Comparison of ENCODE assay signal across 1 cellular context in genomic region chr2:231706731-231707624, GRCh38.
A peak's percentile ranks its signal among the peaks of the same experiment; 100 is the strongest.
TF ChIP-seq lines count a peak whose summit lies in the region.

No MANE protein-coding gene starts in this region.

TF ChIP-seq in HepG2, 621 proteins besides CTCF, POLR2A, EP300 and RAD21 (continued from another document and continues in another):
- TF ChIP-seq TRIM22 (IDR thresholded peaks at IDR 0.05), result no peak
- TF ChIP-seq TIGD3 (CRISPR knock-in tag; IDR thresholded peaks at IDR 0.05; ENCODE audit: borderline replicate concordance), result peak; percentile 3; the same call in 1 of the 2 replicates
- no peak for TF ChIP-seq ZNF235 (CRISPR knock-in tag; IDR thresholded peaks at IDR 0.05; ENCODE audit: borderline replicate concordance)
- TF ChIP-seq ZNF839 (CRISPR knock-in tag; IDR thresholded peaks at IDR 0.05; ENCODE audit: borderline replicate concordance), result 0 out of 2 replicates have a peak, but pooled peaks have one; percentile 8
- peak; percentile 6; the same call in 1 of the 2 replicates for TF ChIP-seq BHLHE40 (IDR thresholded peaks at IDR 0.05; ENCODE audit: low read length)
- TF ChIP-seq ZC3H13 (CRISPR knock-in tag; IDR thresholded peaks at IDR 0.05), result peak; percentile 76
- peak; percentile 59 for TF ChIP-seq SAP130 (CRISPR knock-in tag; IDR thresholded peaks at IDR 0.05; ENCODE audit: low read depth)
- no peak for TF ChIP-seq NKX3-1 (CRISPR knock-in tag; IDR thresholded peaks at IDR 0.05)
- TF ChIP-seq, protein P1, sequence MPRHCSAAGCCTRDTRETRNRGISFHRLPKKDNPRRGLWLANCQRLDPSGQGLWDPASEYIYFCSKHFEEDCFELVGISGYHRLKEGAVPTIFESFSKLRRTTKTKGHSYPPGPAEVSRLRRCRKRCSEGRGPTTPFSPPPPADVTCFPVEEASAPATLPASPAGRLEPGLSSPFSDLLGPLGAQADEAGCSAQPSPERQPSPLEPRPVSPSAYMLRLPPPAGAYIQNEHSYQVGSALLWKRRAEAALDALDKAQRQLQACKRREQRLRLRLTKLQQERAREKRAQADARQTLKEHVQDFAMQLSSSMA (CRISPR knock-in tag; IDR thresholded peaks at IDR 0.05), result peak; percentile 100
- TF ChIP-seq TOPORS (CRISPR knock-in tag; IDR thresholded peaks at IDR 0.05), result peak; percentile 25; the same call in 1 of the 2 replicates
- TF ChIP-seq NCOA2 (CRISPR knock-in tag; IDR thresholded peaks at IDR 0.05), result 0 out of 2 replicates have a peak, but pooled peaks have one; percentile 31
- TF ChIP-seq, protein P2, sequence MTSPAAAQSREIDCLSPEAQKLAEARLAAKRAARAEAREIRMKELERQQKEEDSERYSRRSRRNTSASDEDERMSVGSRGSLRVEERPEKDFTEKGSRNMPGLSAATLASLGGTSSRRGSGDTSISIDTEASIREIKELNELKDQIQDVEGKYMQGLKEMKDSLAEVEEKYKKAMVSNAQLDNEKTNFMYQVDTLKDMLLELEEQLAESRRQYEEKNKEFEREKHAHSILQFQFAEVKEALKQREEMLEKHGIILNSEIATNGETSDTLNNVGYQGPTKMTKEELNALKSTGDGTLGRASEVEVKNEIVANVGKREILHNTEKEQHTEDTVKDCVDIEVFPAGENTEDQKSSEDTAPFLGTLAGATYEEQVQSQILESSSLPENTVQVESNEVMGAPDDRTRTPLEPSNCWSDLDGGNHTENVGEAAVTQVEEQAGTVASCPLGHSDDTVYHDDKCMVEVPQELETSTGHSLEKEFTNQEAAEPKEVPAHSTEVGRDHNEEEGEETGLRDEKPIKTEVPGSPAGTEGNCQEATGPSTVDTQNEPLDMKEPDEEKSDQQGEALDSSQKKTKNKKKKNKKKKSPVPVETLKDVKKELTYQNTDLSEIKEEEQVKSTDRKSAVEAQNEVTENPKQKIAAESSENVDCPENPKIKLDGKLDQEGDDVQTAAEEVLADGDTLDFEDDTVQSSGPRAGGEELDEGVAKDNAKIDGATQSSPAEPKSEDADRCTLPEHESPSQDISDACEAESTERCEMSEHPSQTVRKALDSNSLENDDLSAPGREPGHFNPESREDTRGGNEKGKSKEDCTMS (CRISPR knock-in tag; conservative IDR thresholded peaks at IDR 0.05), result no peak
- TF ChIP-seq, protein P3, sequence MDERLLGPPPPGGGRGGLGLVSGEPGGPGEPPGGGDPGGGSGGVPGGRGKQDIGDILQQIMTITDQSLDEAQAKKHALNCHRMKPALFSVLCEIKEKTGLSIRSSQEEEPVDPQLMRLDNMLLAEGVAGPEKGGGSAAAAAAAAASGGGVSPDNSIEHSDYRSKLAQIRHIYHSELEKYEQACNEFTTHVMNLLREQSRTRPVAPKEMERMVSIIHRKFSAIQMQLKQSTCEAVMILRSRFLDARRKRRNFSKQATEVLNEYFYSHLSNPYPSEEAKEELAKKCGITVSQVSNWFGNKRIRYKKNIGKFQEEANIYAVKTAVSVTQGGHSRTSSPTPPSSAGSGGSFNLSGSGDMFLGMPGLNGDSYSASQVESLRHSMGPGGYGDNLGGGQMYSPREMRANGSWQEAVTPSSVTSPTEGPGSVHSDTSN (CRISPR knock-in tag; IDR thresholded peaks at IDR 0.05), result peak; percentile 95
- TF ChIP-seq ZNF180 (CRISPR knock-in tag; IDR thresholded peaks at IDR 0.05; ENCODE audit: borderline replicate concordance, low read depth), result no peak
- no peak for TF ChIP-seq LCORL (IDR thresholded peaks at IDR 0.05)
- TF ChIP-seq LCORL (CRISPR knock-in tag; IDR thresholded peaks at IDR 0.05), result peak; percentile 72
- peak; percentile 86; the same call in 1 of the 2 replicates for TF ChIP-seq ZNF788 (CRISPR knock-in tag; IDR thresholded peaks at IDR 0.05; ENCODE audit: borderline replicate concordance)
- peak; percentile 99 for TF ChIP-seq TAF1 (CRISPR knock-in tag; IDR thresholded peaks at IDR 0.05)
- no peak for TF ChIP-seq ADNP (CRISPR knock-in tag; IDR thresholded peaks at IDR 0.05)
- peak; percentile 86 for TF ChIP-seq CBFB (CRISPR knock-in tag; IDR thresholded peaks at IDR 0.05)
- TF ChIP-seq, protein P4, sequence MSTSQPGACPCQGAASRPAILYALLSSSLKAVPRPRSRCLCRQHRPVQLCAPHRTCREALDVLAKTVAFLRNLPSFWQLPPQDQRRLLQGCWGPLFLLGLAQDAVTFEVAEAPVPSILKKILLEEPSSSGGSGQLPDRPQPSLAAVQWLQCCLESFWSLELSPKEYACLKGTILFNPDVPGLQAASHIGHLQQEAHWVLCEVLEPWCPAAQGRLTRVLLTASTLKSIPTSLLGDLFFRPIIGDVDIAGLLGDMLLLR (CRISPR knock-in tag; IDR thresholded peaks at IDR 0.05), result peak; percentile 84
- no peak for TF ChIP-seq ZNF792 (CRISPR knock-in tag; IDR thresholded peaks at IDR 0.05)
- no peak for TF ChIP-seq ZNF546 (CRISPR knock-in tag; conservative IDR thresholded peaks at IDR 0.05)
- peak; percentile 78 for TF ChIP-seq ZEB1 (IDR thresholded peaks at IDR 0.05; ENCODE audit: insufficient replicate concordance, low read depth)
- no peak for TF ChIP-seq ZNF740 (CRISPR knock-in tag; IDR thresholded peaks at IDR 0.05)
- TF ChIP-seq ATF3 (CRISPR knock-in tag; IDR thresholded peaks at IDR 0.05), result no peak
- TF ChIP-seq ZNF318 (CRISPR knock-in tag; IDR thresholded peaks at IDR 0.05), result no peak
- TF ChIP-seq BCL3 (CRISPR knock-in tag; IDR thresholded peaks at IDR 0.05), result peak; percentile 8; the same call in 1 of the 2 replicates
- TF ChIP-seq MYPOP (CRISPR knock-in tag; IDR thresholded peaks at IDR 0.05), result peak; percentile 78
- TF ChIP-seq ZFP37 (CRISPR knock-in tag; IDR thresholded peaks at IDR 0.05; ENCODE audit: borderline replicate concordance), result no peak
- no peak for TF ChIP-seq ZNF513 (CRISPR knock-in tag; conservative IDR thresholded peaks at IDR 0.05)
- no peak; the same call in 1 of the 2 replicates for TF ChIP-seq BORCS8-MEF2B (CRISPR knock-in tag; IDR thresholded peaks at IDR 0.05)
- no peak for TF ChIP-seq PPARG (CRISPR knock-in tag; conservative IDR thresholded peaks at IDR 0.05)
- no peak for TF ChIP-seq MATR3 (CRISPR knock-in tag; IDR thresholded peaks at IDR 0.05)
- TF ChIP-seq PLRG1 (conservative IDR thresholded peaks at IDR 0.05), result no peak
- TF ChIP-seq HOXA5 (CRISPR knock-in tag; IDR thresholded peaks at IDR 0.05), result peak; percentile 60
- peak; percentile 100 for TF ChIP-seq NFYC (CRISPR knock-in tag; IDR thresholded peaks at IDR 0.05)
- TF ChIP-seq FOXO1 (CRISPR knock-in tag; IDR thresholded peaks at IDR 0.05), result no peak
- no peak for TF ChIP-seq ZNF543 (CRISPR knock-in tag; IDR thresholded peaks at IDR 0.05)
